In genomic region chr12:54258286-54258685, GRCh38 we compare ENCODE assay signal across 9 cellular contexts. TPM values are rescaled to one million over a fixed set of nuclear protein-coding genes. Genes with fewer than 3 reads are reported as not detected.
DNase-seq lines count a peak whose midpoint lies in the region; ATAC-seq, FAIRE-seq and TF ChIP-seq lines count a peak whose summit lies in the region.
"Had no signal": no experiment of that assay in that cellular context is flagged by ENCODE, and none has a peak within 500 bp of the region (broad histone marks: within the 10 kb centered on the region; RNA-seq: fewer than 3 reads in every experiment).

No MANE protein-coding gene starts in this region.

- TF ChIP-seq POLR2A in H54 (IDR thresholded peaks at IDR 0.05; ENCODE audit: low read depth, low read length): no peak

- intact Hi-C loops in sciatic nerve (cut with DNase I): no loop called here

- peaks cover 53% of the 10 kb centered on the region for H3K36me3 ChIP-seq in SJSA1

- peak overlapping the region; percentile 92 for H3K27ac ChIP-seq in SJSA1

- DNase-seq in H54 (ENCODE audit: insufficient read length, low spot score) (no peak), SJSA1 (ENCODE audit: low read depth in 1 of 2, low spot score in 2 of 2) (no peak), fibroblast of pulmonary artery (ENCODE audit: low read depth) (peak; percentile 37), sciatic nerve (ENCODE audit: low spot score) (no peak), NCI-H1436 (lab: John Stamatoyannopoulos, UW) (no peak), T-helper 9 cell (no peak), iPS-NIHi7 (ENCODE audit: extremely low spot score) (no peak)
- DNase-seq in activated CD8-positive, alpha-beta memory T cell treated with anti-CD3 and anti-CD28 coated beads, Interleukin-2, amount 50 U/mL, for 4 hours: no peak
- DNase-seq: T-cell had no signal

- no peaks in the 10 kb centered on the region for H3K9me3 ChIP-seq in SJSA1 (replicated peaks)

- no peaks in the 10 kb centered on the region for H3K27me3 ChIP-seq in SJSA1 (replicated peaks)

- H3K4me3 ChIP-seq in SJSA1 (no peak overlapping the region), fibroblast of pulmonary artery (replicated peaks; ENCODE audit: low read depth, low read length) (no peak overlapping the region)

- H3K4me1 ChIP-seq in SJSA1 (replicated peaks): peaks cover 47% of the 10 kb centered on the region

- ATAC-seq in sciatic nerve: peak; percentile 48
- ATAC-seq: T-cell had no signal

- FAIRE-seq in H54 (lab: Jason Lieb, UNC): peak; percentile 61

- TF ChIP-seq CTCF in fibroblast of pulmonary artery (IDR thresholded peaks at IDR 0.05; ENCODE audit: low read length, missing control alignments): no peak

RNA-seq across cellular contexts. Expression of gene CBX5, which starts 21.6 kb away (rescaled TPM):
- 42.6 and 71.6 TPM in 2 replicates for total RNA-seq in SJSA1 (2014; rRNA removed; shearing (Covaris generic))
- total RNA-seq in sciatic nerve: 77.9 TPM

RNA-seq across cellular contexts. Expression of gene HNRNPA1, which starts 22.2 kb away (rescaled TPM):
- total RNA-seq in SJSA1 (2014; rRNA removed; shearing (Covaris generic)): 382 and 453 TPM in 2 replicates
- 694 TPM for total RNA-seq in sciatic nerve

RNA-seq across cellular contexts. Expression of gene NFE2, which starts 42.5 kb away (rescaled TPM):
- not detected in 2 replicates for total RNA-seq in SJSA1 (2014; rRNA removed; shearing (Covaris generic))
- total RNA-seq in sciatic nerve: 7.7 TPM
